1 cellular context compared by ENCODE assay signal in genomic region chr9:126452036-126452595, GRCh38.
TF ChIP-seq lines count a peak whose summit lies in the region.

No MANE protein-coding gene starts in this region.

TF ChIP-seq in WTC11, 78 proteins besides CTCF, POLR2A, EP300 and RAD21 (continued from another document):
- TF ChIP-seq PRDM15 (CRISPR knock-in tag; IDR thresholded peaks at IDR 0.05) (no peak), OVOL2 (CRISPR knock-in tag; IDR thresholded peaks at IDR 0.05; ENCODE audit: borderline replicate concordance) (no peak), STAT6 (CRISPR knock-in tag; conservative IDR thresholded peaks at IDR 0.05; ENCODE audit: low read depth) (no peak), FOXJ3 (CRISPR knock-in tag; IDR thresholded peaks at IDR 0.05; ENCODE audit: borderline replicate concordance) (no peak), ARID4B (CRISPR knock-in tag; IDR thresholded peaks at IDR 0.05; ENCODE audit: borderline replicate concordance) (no peak), AR (CRISPR knock-in tag; IDR thresholded peaks at IDR 0.05) (no peak), TEAD4 (CRISPR knock-in tag; IDR thresholded peaks at IDR 0.05) (no peak), E2F1 (CRISPR knock-in tag; IDR thresholded peaks at IDR 0.05) (no peak)
TF ChIP-seq in WTC11: peak in this region for 0.
